In the genomic region with DNA sequence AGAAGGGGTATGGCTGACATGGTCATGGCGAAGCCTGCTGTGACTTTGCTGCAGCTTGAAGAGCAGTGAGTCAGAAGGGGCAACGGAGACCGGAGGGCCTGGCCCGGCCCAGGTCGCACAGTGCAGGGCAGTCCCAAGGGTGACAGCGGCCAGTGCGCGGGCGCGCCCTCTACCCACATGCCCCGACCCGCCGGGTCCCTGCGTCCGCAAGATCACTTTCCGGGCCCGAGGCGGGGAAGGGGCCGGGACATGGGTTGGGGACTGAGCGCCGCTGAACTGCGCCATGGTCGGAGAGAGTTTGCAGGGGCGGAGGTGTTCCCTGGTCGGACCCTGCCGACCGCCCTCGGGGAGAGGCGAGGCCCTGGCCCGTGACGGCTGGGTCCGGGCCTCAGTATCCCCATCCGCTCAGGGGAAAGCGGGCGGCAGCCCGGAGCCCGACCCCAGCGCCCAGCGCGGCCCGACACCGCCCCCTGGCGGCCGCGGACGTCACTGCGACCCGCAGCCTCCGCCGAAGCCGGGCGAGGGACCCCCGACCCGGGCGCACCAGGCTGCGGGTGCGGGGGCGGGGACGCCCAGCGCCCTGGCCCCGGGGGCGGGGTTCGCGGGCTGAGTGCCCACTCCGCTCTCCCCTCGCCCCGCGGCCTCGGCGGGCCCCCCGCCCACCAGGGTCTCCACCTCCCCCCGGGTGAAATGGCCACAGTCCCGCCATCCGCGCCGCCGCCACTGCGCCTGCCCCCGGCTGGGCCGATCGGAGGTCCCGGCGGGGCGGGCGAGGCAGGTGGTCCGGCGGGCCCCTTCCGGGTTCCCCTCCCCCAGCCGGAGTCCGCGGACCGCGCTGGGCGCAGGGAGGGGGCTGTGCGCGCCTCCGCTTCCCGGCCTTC, we compare ENCODE assay signal across 1 cellular context.
TF ChIP-seq lines count a peak whose summit lies in the region.

No MANE protein-coding gene starts in this region.

TF ChIP-seq in SK-N-SH, 30 proteins besides CTCF, POLR2A, EP300 and RAD21 (continued from another document):
- TF ChIP-seq, protein P1, sequence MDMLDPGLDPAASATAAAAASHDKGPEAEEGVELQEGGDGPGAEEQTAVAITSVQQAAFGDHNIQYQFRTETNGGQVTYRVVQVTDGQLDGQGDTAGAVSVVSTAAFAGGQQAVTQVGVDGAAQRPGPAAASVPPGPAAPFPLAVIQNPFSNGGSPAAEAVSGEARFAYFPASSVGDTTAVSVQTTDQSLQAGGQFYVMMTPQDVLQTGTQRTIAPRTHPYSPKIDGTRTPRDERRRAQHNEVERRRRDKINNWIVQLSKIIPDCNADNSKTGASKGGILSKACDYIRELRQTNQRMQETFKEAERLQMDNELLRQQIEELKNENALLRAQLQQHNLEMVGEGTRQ (IDR thresholded peaks at IDR 0.05; ENCODE audit: borderline replicate concordance, low read depth, low read length) = no peak
- no peak for TF ChIP-seq RCOR1 (IDR thresholded peaks at IDR 0.05; ENCODE audit: low read length)
- no peak for TF ChIP-seq FOXM1 (IDR thresholded peaks at IDR 0.05; ENCODE audit: low read depth)
- TF ChIP-seq MXI1 (IDR thresholded peaks at IDR 0.05; ENCODE audit: low read depth, low read length) = peak; percentile 64
- TF ChIP-seq, protein P2, sequence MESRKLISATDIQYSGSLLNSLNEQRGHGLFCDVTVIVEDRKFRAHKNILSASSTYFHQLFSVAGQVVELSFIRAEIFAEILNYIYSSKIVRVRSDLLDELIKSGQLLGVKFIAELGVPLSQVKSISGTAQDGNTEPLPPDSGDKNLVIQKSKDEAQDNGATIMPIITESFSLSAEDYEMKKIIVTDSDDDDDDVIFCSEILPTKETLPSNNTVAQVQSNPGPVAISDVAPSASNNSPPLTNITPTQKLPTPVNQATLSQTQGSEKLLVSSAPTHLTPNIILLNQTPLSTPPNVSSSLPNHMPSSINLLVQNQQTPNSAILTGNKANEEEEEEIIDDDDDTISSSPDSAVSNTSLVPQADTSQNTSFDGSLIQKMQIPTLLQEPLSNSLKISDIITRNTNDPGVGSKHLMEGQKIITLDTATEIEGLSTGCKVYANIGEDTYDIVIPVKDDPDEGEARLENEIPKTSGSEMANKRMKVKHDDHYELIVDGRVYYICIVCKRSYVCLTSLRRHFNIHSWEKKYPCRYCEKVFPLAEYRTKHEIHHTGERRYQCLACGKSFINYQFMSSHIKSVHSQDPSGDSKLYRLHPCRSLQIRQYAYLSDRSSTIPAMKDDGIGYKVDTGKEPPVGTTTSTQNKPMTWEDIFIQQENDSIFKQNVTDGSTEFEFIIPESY (IDR thresholded peaks at IDR 0.05; ENCODE audit: borderline replicate concordance, low read depth) = no peak
- no peak for TF ChIP-seq TAF1 (IDR thresholded peaks at IDR 0.05; ENCODE audit: borderline replicate concordance, low read depth, low read length)
- TF ChIP-seq, protein P3, sequence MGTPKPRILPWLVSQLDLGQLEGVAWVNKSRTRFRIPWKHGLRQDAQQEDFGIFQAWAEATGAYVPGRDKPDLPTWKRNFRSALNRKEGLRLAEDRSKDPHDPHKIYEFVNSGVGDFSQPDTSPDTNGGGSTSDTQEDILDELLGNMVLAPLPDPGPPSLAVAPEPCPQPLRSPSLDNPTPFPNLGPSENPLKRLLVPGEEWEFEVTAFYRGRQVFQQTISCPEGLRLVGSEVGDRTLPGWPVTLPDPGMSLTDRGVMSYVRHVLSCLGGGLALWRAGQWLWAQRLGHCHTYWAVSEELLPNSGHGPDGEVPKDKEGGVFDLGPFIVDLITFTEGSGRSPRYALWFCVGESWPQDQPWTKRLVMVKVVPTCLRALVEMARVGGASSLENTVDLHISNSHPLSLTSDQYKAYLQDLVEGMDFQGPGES (IDR thresholded peaks at IDR 0.05; ENCODE audit: low read depth, low read length) = no peak
- no peak for TF ChIP-seq FOXJ3 (CRISPR knock-in tag; IDR thresholded peaks at IDR 0.05)
- TF ChIP-seq RXRA (IDR thresholded peaks at IDR 0.05; ENCODE audit: borderline replicate concordance, low read depth) = no peak
- no peak for TF ChIP-seq SIN3A (IDR thresholded peaks at IDR 0.05; ENCODE audit: borderline replicate concordance, low read depth, low read length)
- peak; percentile 34; the same call in 1 of the 2 replicates for TF ChIP-seq ELF1 (IDR thresholded peaks at IDR 0.05)
- no peak for TF ChIP-seq CHD2 (IDR thresholded peaks at IDR 0.05; ENCODE audit: low read length, partially characterized antibody)
